20 cellular contexts compared by ENCODE assay signal in genomic region chr17:42692489-42692888, GRCh38. TPM values are rescaled to one million over a fixed set of nuclear protein-coding genes. Genes with fewer than 3 reads are reported as not detected.
A peak's percentile ranks its signal among the peaks of the same experiment; 100 is the strongest.
DNase-seq lines count a peak whose midpoint lies in the region; FAIRE-seq and TF ChIP-seq lines count a peak whose summit lies in the region.
"Had no signal": no experiment of that assay in that cellular context is flagged by ENCODE, and none has a peak within 500 bp of the region (broad histone marks: within the 10 kb centered on the region; RNA-seq: fewer than 3 reads in every experiment).

No MANE protein-coding gene starts in this region.

- no peak overlapping the region for H3K4me3 Mint-ChIP-seq in chondrocyte (ENCODE audit: unreplicated experiment)
- H3K4me3 Mint-ChIP-seq: CD4-positive, alpha-beta T cell; H9 had no signal

- no peaks in the 10 kb centered on the region for H3K27me3 Mint-ChIP-seq in chondrocyte (ENCODE audit: low read depth)
- H3K27me3 Mint-ChIP-seq: CD4-positive, alpha-beta T cell had no signal

- H3K9me3 ChIP-seq in spleen = no peaks in the 10 kb centered on the region
- H3K9me3 ChIP-seq in suprapubic skin = no peaks in the 10 kb centered on the region
- H3K9me3 ChIP-seq: Caco-2 had no signal

- no peak overlapping the region for H3K4me3 ChIP-seq in H7 (ENCODE audit: insufficient read depth, low read depth, low read length)
- H3K4me3 ChIP-seq in spleen = no peak overlapping the region
- no peak overlapping the region for H3K4me3 ChIP-seq in suprapubic skin
- H3K4me3 ChIP-seq: K562 had no signal

- H3K4me1 ChIP-seq in spleen = no peaks in the 10 kb centered on the region
- no peaks in the 10 kb centered on the region for H3K4me1 ChIP-seq in suprapubic skin
- H3K4me1 ChIP-seq: Caco-2 had no signal

- H3K27ac ChIP-seq in spleen (no peak overlapping the region), suprapubic skin (no peak overlapping the region)
- H3K27ac ChIP-seq: C4-2B had no signal

- no peaks in the 10 kb centered on the region for H3K9me3 Mint-ChIP-seq in chondrocyte (ENCODE audit: low read depth)
- H3K9me3 Mint-ChIP-seq: CD4-positive, alpha-beta T cell; H9 had no signal

- TF ChIP-seq CTCF in chondrocyte (IDR thresholded peaks at IDR 0.05) = no peak
- no peak for TF ChIP-seq CTCF in spleen (IDR thresholded peaks at IDR 0.05 in 8 of 11, conservative IDR thresholded peaks at IDR 0.05 in 3 of 11)
- no peak for TF ChIP-seq CTCF in suprapubic skin (IDR thresholded peaks at IDR 0.05)

- H3K27me3 ChIP-seq in H7 (ENCODE audit: control insufficient read depth, insufficient read depth, low read length) (no peaks in the 10 kb centered on the region), spleen (replicated peaks in 1 of 7) (peaks cover 0 to under 1% (median 0%) of the 10 kb centered on the region in 7 donors), suprapubic skin (no peaks in the 10 kb centered on the region)

- FAIRE-seq in GM12891 (lab: Jason Lieb, UNC) = no peak
- FAIRE-seq: A204.1, D721Med, G401.6, GM19239, HTR-8/SVneo had no signal

- TF ChIP-seq EP300 in suprapubic skin (IDR thresholded peaks at IDR 0.05) = no peak

- H3K27ac Mint-ChIP-seq in chondrocyte (ENCODE audit: unreplicated experiment) = no peak overlapping the region
- H3K27ac Mint-ChIP-seq: CD4-positive, alpha-beta T cell; H9 had no signal

- WGBS in spleen, 5 donors = 82 to 94% (median 88%) methylated on average over 11 of the region's 11 CpGs
- WGBS in suprapubic skin = 93% methylated on average over 9 of the region's 11 CpGs

- intact Hi-C loops in spleen (cut with DNase I; ENCODE audit: low total_unique reads) = no loop called here

- TF ChIP-seq POLR2A in GM12891 (IDR thresholded peaks at IDR 0.05; ENCODE audit: low read depth, low read length) = no peak
- TF ChIP-seq POLR2A in spleen (IDR thresholded peaks at IDR 0.05) = no peak
- TF ChIP-seq POLR2A in suprapubic skin (IDR thresholded peaks at IDR 0.05) = no peak

- peaks cover 17% of the 10 kb centered on the region for H3K36me3 Mint-ChIP-seq in chondrocyte (ENCODE audit: low read depth)

- DNase-seq in GM12891 (ENCODE audit: insufficient read length, low spot score) (peak; percentile 5), H7 (peak; percentile 27), chondrocyte (ENCODE audit: low spot score) (peak; percentile 56), spleen (peak; percentile 66), suprapubic skin (ENCODE audit: low spot score in 2 of 2) (no peak), NCI-H1694 treated with DMSO at 0.1 percent for 48 hours (lab: John Stamatoyannopoulos, UW) (no peak)
- DNase-seq in activated CD4-positive, alpha-beta T cell treated with anti-CD3 and anti-CD28 coated beads for 4 hours = no peak
- DNase-seq: ACHN; Caco-2; CD4-positive, alpha-beta T cell; GOT3; H9; IMR-90 had no signal

- H3K4me1 Mint-ChIP-seq in chondrocyte (ENCODE audit: low read depth) = no peaks in the 10 kb centered on the region

- H3K36me3 ChIP-seq in H7 (replicated peaks; ENCODE audit: control insufficient read depth, insufficient read depth, low read length) (peaks cover 2% of the 10 kb centered on the region; the same call in 1 of the 2 replicates), spleen (peaks cover 0 to 73% (median 20%) of the 10 kb centered on the region in 6 donors), suprapubic skin (peaks cover 38% of the 10 kb centered on the region)

TF ChIP-seq in GM12891, 5 proteins besides CTCF, POLR2A, EP300 and RAD21:
- TF ChIP-seq TAF1 (IDR thresholded peaks at IDR 0.05; ENCODE audit: low read depth, low read length) (no peak), SPI1 (IDR thresholded peaks at IDR 0.05; ENCODE audit: low read depth, low read length) (no peak), POU2F2 (IDR thresholded peaks at IDR 0.05; ENCODE audit: low read depth, low read length) (no peak), POLR2AphosphoS5 (IDR thresholded peaks at IDR 0.05; ENCODE audit: low read depth, low read length) (no peak), PAX5 (IDR thresholded peaks at IDR 0.05; ENCODE audit: insufficient read depth, low read length, severe bottlenecking) (no peak)

RNA-seq across cellular contexts. Expression of gene CNTNAP1, which starts 10.2 kb away (rescaled TPM):
- polyA plus RNA-seq in GM12891 (2012; ENCODE audit: low read depth, missing spikeins) = 21.7 TPM
- total RNA-seq in H7 (2014; rRNA removed; shearing (Covaris generic)) = 6.1 and 12.0 TPM in 2 replicates
- total RNA-seq in chondrocyte (22.8 to 43.6 TPM (median 42.1 TPM) in 3 replicates), spleen (10 to 100 TPM in 3 of 7 donors, 1 to 10 TPM in 4; 3.9 to 11.2 (median 7.5) TPM), suprapubic skin (1 to 10 TPM in 3 of 4 donors, under 1 TPM in 1; 0.79 to 3.3 (median 1.2) TPM)
- polyA plus RNA-seq in spleen = 1 to 10 TPM; 1.1 to 3.1 (median 1.6) TPM

RNA-seq across cellular contexts. Expression of gene CCR10, which starts 10.8 kb away (rescaled TPM):
- 16.2 TPM for polyA plus RNA-seq in GM12891 (2012; ENCODE audit: low read depth, missing spikeins)
- 4.8 and 6.2 TPM in 2 replicates for total RNA-seq in H7 (2014; rRNA removed; shearing (Covaris generic))
- total RNA-seq in chondrocyte = 1.2 to 1.8 TPM (median 1.6 TPM) in 3 replicates
- total RNA-seq in spleen = 1 to 10 TPM in 5 of 7 donors, under 1 TPM in 2; 0.51 to 4.7 (median 2.0) TPM
- polyA plus RNA-seq in spleen = 1 to 10 TPM in 1 of 3 donors, under 1 TPM in 2; 0.71 to 1.1 (median 0.76) TPM
- 1 to 10 TPM in 2 of 4 donors, under 1 TPM in 2; 0.29 to 1.2 (median 0.85) TPM for total RNA-seq in suprapubic skin

RNA-seq across cellular contexts. Expression of gene PLEKHH3, which starts 15.7 kb away (rescaled TPM):
- polyA plus RNA-seq in GM12891 (2012; ENCODE audit: low read depth, missing spikeins) = 18.3 TPM
- total RNA-seq in H7 (2014; rRNA removed; shearing (Covaris generic)) = 37.2 and 47.2 TPM in 2 replicates
- total RNA-seq in chondrocyte = 23.7 to 41.5 TPM (median 38.7 TPM) in 3 replicates
- total RNA-seq in spleen = 10 to 100 TPM; 10.8 to 19.5 (median 14.6) TPM
- 10 to 100 TPM in 2 of 3 donors, 1 to 10 TPM in 1; 9.4 to 16.0 (median 13.1) TPM for polyA plus RNA-seq in spleen
- 10 to 100 TPM; 38.7 to 58.4 (median 45.3) TPM for total RNA-seq in suprapubic skin

RNA-seq across cellular contexts. Expression of gene TUBG2, which starts 33.4 kb away (rescaled TPM):
- 11.5 TPM for polyA plus RNA-seq in GM12891 (2012; ENCODE audit: low read depth, missing spikeins)
- 15.0 and 20.5 TPM in 2 replicates for total RNA-seq in H7 (2014; rRNA removed; shearing (Covaris generic))
- total RNA-seq in chondrocyte (26.2 to 36.5 TPM (median 29.2 TPM) in 3 replicates), spleen (10 to 100 TPM; 13.8 to 24.9 (median 16.6) TPM), suprapubic skin (10 to 100 TPM; 10.9 to 32.3 (median 12.7) TPM)
- 10 to 100 TPM in 1 of 3 donors, 1 to 10 TPM in 2; 4.9 to 12.5 (median 8.4) TPM for polyA plus RNA-seq in spleen

RNA-seq across cellular contexts. Expression of gene EZH1, which starts 52.4 kb away (rescaled TPM):
- polyA plus RNA-seq in GM12891 (2012; ENCODE audit: low read depth, missing spikeins) = 13.2 TPM
- total RNA-seq in H7 (2014; rRNA removed; shearing (Covaris generic)) = 13.9 and 26.4 TPM in 2 replicates
- total RNA-seq in chondrocyte (22.2 to 25.6 TPM (median 22.4 TPM) in 3 replicates), spleen (100 to 1,000 TPM in 1 of 7 donors, 10 to 100 TPM in 6; 62.3 to 104 (median 75.5) TPM), suprapubic skin (100 to 1,000 TPM in 1 of 4 donors, 10 to 100 TPM in 3; 33.2 to 105 (median 51.0) TPM)
- 10 to 100 TPM; 24.1 to 27.9 (median 27.1) TPM for polyA plus RNA-seq in spleen

Comparison
In these comparisons a context has a peak if more than half of its experiments do, and no peak if none do; other contexts are left out.
1. DNase-seq: peak in GM12891 (single experiment), H7 (single experiment), chondrocyte (single experiment) and spleen (single experiment); none in activated CD4-positive, alpha-beta T cell treated with anti-CD3 and anti-CD28 coated beads for 4 hours (0 of 2), suprapubic skin (0 of 2) and NCI-H1694 treated with DMSO at 0.1 percent for 48 hours (single experiment).